ENCODE assay signal across 1 cellular context in the genomic region with DNA sequence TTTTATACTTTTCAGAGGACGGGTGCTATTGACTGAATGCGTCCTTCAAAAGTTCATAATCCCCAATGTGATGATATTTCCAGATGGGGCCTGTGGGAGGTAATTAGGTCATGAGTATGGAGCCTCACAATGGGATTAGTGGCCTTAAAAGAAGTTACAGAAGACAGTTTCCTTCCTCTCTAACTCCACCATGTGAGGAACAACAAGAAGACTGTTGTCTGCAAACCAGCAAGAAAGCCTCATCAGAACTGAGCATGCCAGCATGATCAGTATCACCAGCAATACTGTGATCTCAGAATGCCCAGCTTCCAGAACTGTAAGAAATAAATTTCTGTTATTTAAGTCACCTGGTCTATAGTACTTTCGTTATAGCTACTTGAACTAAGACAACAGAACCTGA. TPM values are rescaled to one million over a fixed set of nuclear protein-coding genes. Genes with fewer than 3 reads are reported as not detected.
"Had no signal": no experiment of that assay in that cellular context is flagged by ENCODE, and none has a peak within 500 bp of the region (broad histone marks: within the 10 kb centered on the region; RNA-seq: fewer than 3 reads in every experiment).

No MANE protein-coding gene starts in this region.

RNA-seq across cellular contexts. Expression of gene POLR2J2, which starts 59.0 kb away (rescaled TPM):
- total RNA-seq: ascending aorta had no signal
